In genomic region chr9:35603506-35603985, GRCh38 we compare ENCODE assay signal across 1 cellular context.
TF ChIP-seq lines count a peak whose summit lies in the region.

No MANE protein-coding gene starts in this region.

TF ChIP-seq in H1, 55 proteins besides CTCF, POLR2A, EP300 and RAD21:
- TF ChIP-seq SIX5 (IDR thresholded peaks at IDR 0.05; ENCODE audit: low read depth, low read length): no peak
